Comparison of ENCODE assay signal across 21 cellular contexts in the genomic region with DNA sequence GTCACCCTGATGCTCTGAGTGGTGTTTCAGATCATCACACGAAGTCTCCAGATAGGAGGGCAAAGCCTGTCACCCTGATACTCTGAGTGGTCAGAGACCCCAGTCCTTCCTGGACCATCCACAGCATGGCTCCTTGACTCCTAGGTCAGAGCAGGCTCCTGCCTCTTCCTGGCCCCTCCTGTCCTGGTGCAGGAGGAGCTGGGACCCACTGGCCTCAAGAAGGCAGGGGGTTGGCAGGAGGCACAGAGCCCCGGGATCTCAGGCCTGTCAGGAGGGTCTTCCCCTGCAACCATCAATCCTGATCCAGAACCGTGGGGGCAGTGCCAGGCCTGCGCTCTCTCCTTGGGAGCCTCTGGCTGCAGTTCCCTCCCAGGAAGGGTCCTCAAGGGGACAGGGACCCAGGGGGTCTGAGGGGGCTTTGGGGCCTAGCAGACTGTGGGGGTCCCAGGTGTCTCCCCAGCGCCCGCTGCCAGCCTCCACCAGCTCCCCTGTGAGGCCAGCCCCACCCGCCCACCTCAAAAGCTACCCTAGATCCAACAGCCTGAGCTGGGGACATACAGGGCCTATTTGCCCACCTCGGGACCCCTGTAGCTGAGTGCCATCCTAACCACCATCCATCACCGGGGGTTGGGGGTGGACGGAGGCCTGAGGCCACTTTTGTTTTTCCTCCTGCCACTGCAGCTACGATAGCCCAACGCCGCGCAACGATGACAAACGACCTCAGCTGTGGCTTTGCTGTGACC. TPM values are rescaled to one million over a fixed set of nuclear protein-coding genes. Genes with fewer than 3 reads are reported as not detected.
DNase-seq lines count a peak whose midpoint lies in the region; ATAC-seq and TF ChIP-seq lines count a peak whose summit lies in the region.
"Had no signal": no experiment of that assay in that cellular context is flagged by ENCODE, and none has a peak within 500 bp of the region (broad histone marks: within the 10 kb centered on the region; RNA-seq: fewer than 3 reads in every experiment).

No MANE protein-coding gene starts in this region.

- POLR2A ChIA-PET in activated CD4-positive, alpha-beta T cell treated with anti-CD3 and anti-CD28 coated beads for 36 hours (lab: Charles Lee), result no interaction called here

- no peak overlapping the region for H3K4me3 ChIP-seq in upper lobe of left lung
- H3K4me3 ChIP-seq: GM23248 had no signal

- intact Hi-C loops in activated CD4-positive, alpha-beta T cell treated with anti-CD3 and anti-CD28 coated beads for 36 hours (cut with DNase I, micrococcal nuclease), result no loop called here
- intact Hi-C loops in natural killer cell (cut with micrococcal nuclease), result no loop called here

- no peak for TF ChIP-seq EP300 in upper lobe of left lung (IDR thresholded peaks at IDR 0.05)

- TF ChIP-seq CTCF in natural killer cell (IDR thresholded peaks at IDR 0.05) (no peak), upper lobe of left lung (IDR thresholded peaks at IDR 0.05) (no peak)

- H3K9me3 ChIP-seq in upper lobe of left lung, result no peaks in the 10 kb centered on the region

- H3K4me1 ChIP-seq in upper lobe of left lung, result no peaks in the 10 kb centered on the region

- H3K4me1 Mint-ChIP-seq in activated CD4-positive, alpha-beta T cell treated with anti-CD3 and anti-CD28 coated beads for 36 hours, result no peaks in the 10 kb centered on the region
- no peaks in the 10 kb centered on the region for H3K4me1 Mint-ChIP-seq in natural killer cell treated with Interleukin-12 subunit alpha and Interleukin-12 subunit beta and Interleukin-15 and Interleukin-18, amount 100 ng/mL, for 72 hours (ENCODE audit: low read depth in 2 of 2)
- H3K4me1 Mint-ChIP-seq in natural killer cell, result no peaks in the 10 kb centered on the region

- no peaks in the 10 kb centered on the region for H3K27me3 Mint-ChIP-seq in activated CD4-positive, alpha-beta T cell treated with anti-CD3 and anti-CD28 coated beads for 36 hours
- peaks cover 5 to 10% of the 10 kb centered on the region in 2 donors for H3K27me3 Mint-ChIP-seq in natural killer cell treated with Interleukin-12 subunit alpha and Interleukin-12 subunit beta and Interleukin-15 and Interleukin-18, amount 100 ng/mL, for 72 hours
- peaks cover 7 to 14% of the 10 kb centered on the region in 2 donors for H3K27me3 Mint-ChIP-seq in natural killer cell (ENCODE audit: low read depth in 2 of 2)

- no peak overlapping the region for H3K27ac ChIP-seq in upper lobe of left lung
- H3K27ac ChIP-seq: GM23248, HL-60 had no signal

- H3K36me3 Mint-ChIP-seq in activated CD4-positive, alpha-beta T cell treated with anti-CD3 and anti-CD28 coated beads for 36 hours (ENCODE audit: low read depth), result no peaks in the 10 kb centered on the region
- H3K36me3 Mint-ChIP-seq in natural killer cell treated with Interleukin-12 subunit alpha and Interleukin-12 subunit beta and Interleukin-15 and Interleukin-18, amount 100 ng/mL, for 72 hours, result no peaks in the 10 kb centered on the region
- no peaks in the 10 kb centered on the region for H3K36me3 Mint-ChIP-seq in natural killer cell
- H3K36me3 Mint-ChIP-seq: CD4-positive, alpha-beta memory T cell had no signal

- H3K4me3 Mint-ChIP-seq in activated CD4-positive, alpha-beta T cell treated with anti-CD3 and anti-CD28 coated beads for 36 hours, result no peak overlapping the region
- H3K4me3 Mint-ChIP-seq in natural killer cell treated with Interleukin-12 subunit alpha and Interleukin-12 subunit beta and Interleukin-15 and Interleukin-18, amount 100 ng/mL, for 72 hours, result no peak overlapping the region
- no peak overlapping the region for H3K4me3 Mint-ChIP-seq in natural killer cell

- peak; percentile 2 for DNase-seq in activated CD4-positive, alpha-beta T cell treated with anti-CD3 and anti-CD28 coated beads for 1 hour
- no peak for DNase-seq in activated CD4-positive, alpha-beta T cell treated with anti-CD3 and anti-CD28 coated beads for 36 hours
- DNase-seq in natural killer cell treated with Interleukin-12 subunit alpha and Interleukin-12 subunit beta and Interleukin-15 and Interleukin-18, amount 100 ng/mL, for 72 hours (ENCODE audit: low spot score), result peak; percentile 49
- DNase-seq in natural killer cell (no peak), mucosa of gallbladder (ENCODE audit: low spot score) (peak; percentile 9), upper lobe of left lung (peak; percentile 18 to 52), retina (no peak), NCI-H1092 treated with DMSO at 0.1 percent for 48 hours (lab: John Stamatoyannopoulos, UW) (no peak)
- DNase-seq: 8988T; Calu3; CD4-positive, alpha-beta memory T cell; DMS79; NCI-H1417 treated with DMSO at 0.1 percent for 48 hours; NCI-H1930; NCI-H2171; NCI-H446; OCI-M1; RPMI8226 had no signal

- no peak for TF ChIP-seq POLR2A in upper lobe of left lung (IDR thresholded peaks at IDR 0.05)

- no peaks in the 10 kb centered on the region for H3K27me3 ChIP-seq in upper lobe of left lung

- peaks cover 3% of the 10 kb centered on the region for H3K9me3 Mint-ChIP-seq in activated CD4-positive, alpha-beta T cell treated with anti-CD3 and anti-CD28 coated beads for 36 hours (ENCODE audit: low read depth)
- H3K9me3 Mint-ChIP-seq in natural killer cell treated with Interleukin-12 subunit alpha and Interleukin-12 subunit beta and Interleukin-15 and Interleukin-18, amount 100 ng/mL, for 72 hours, result no peaks in the 10 kb centered on the region
- no peaks in the 10 kb centered on the region for H3K9me3 Mint-ChIP-seq in natural killer cell

- 68 to 69% methylated on average over 12 to 16 of the region's 16 CpGs for WGBS in upper lobe of left lung, 2 donors

- H3K27ac Mint-ChIP-seq in activated CD4-positive, alpha-beta T cell treated with anti-CD3 and anti-CD28 coated beads for 36 hours, result no peak overlapping the region
- H3K27ac Mint-ChIP-seq in natural killer cell treated with Interleukin-12 subunit alpha and Interleukin-12 subunit beta and Interleukin-15 and Interleukin-18, amount 100 ng/mL, for 72 hours, result no peak overlapping the region
- no peak overlapping the region for H3K27ac Mint-ChIP-seq in natural killer cell
- H3K27ac Mint-ChIP-seq: CD4-positive, alpha-beta memory T cell had no signal

- no peak for ATAC-seq in activated CD4-positive, alpha-beta T cell treated with anti-CD3 and anti-CD28 coated beads for 36 hours
- peak in 1 of 2 donors; percentile 41 for ATAC-seq in natural killer cell treated with Interleukin-12 subunit alpha and Interleukin-12 subunit beta and Interleukin-15 and Interleukin-18, amount 100 ng/mL, for 72 hours
- ATAC-seq in natural killer cell (no peak), upper lobe of left lung (ENCODE audit: low FRiP score in 2 of 2) (peak in 1 of 2 donors; percentile 18)
- ATAC-seq: HCT116 had no signal

- H3K36me3 ChIP-seq in upper lobe of left lung, result peaks cover 0 to 2% (median 0%) of the 10 kb centered on the region in 4 donors

- CTCF ChIA-PET in activated CD4-positive, alpha-beta T cell treated with anti-CD3 and anti-CD28 coated beads for 36 hours (lab: Charles Lee), result no interaction called here

RNA-seq across cellular contexts. Expression of a gene that starts 27.5 kb away (rescaled TPM):
- total RNA-seq in activated CD4-positive, alpha-beta T cell treated with anti-CD3 and anti-CD28 coated beads for 36 hours, result under 1 TPM; 0.57 to 0.69 TPM
- not detected for total RNA-seq in natural killer cell treated with Interleukin-12 subunit alpha and Interleukin-12 subunit beta and Interleukin-15 and Interleukin-18, amount 100 ng/mL, for 72 hours
- total RNA-seq in natural killer cell (1 to 10 TPM; 1.0 to 5.2 (median 2.5) TPM), mucosa of gallbladder (583 TPM), upper lobe of left lung (100 to 1,000 TPM in 5 of 6 donors, 10 to 100 TPM in 1; 61.9 to 351 (median 205) TPM)

Comparison
In these comparisons a context has a peak if more than half of its experiments do, and no peak if none do; other contexts are left out.
1. DNase-seq: peak in activated CD4-positive, alpha-beta T cell treated with anti-CD3 and anti-CD28 coated beads for 1 hour (single experiment), natural killer cell treated with Interleukin-12 subunit alpha and Interleukin-12 subunit beta and Interleukin-15 and Interleukin-18, amount 100 ng/mL, for 72 hours (single experiment), mucosa of gallbladder (single experiment) and upper lobe of left lung (2 of 2); none in activated CD4-positive, alpha-beta T cell treated with anti-CD3 and anti-CD28 coated beads for 36 hours (single experiment), natural killer cell (single experiment), retina (single experiment) and NCI-H1092 treated with DMSO at 0.1 percent for 48 hours (single experiment).
2. RNA of a gene that starts 27.5 kb away (total RNA-seq): 583 TPM in mucosa of gallbladder (single experiment) and 61.9 to 351 TPM in upper lobe of left lung; 1.0 to 5.2 TPM in natural killer cell, 0.57 to 0.69 TPM in activated CD4-positive, alpha-beta T cell treated with anti-CD3 and anti-CD28 coated beads for 36 hours and not detected in natural killer cell treated with Interleukin-12 subunit alpha and Interleukin-12 subunit beta and Interleukin-15 and Interleukin-18, amount 100 ng/mL, for 72 hours; every median in the first group is over 10 times any median in the second.